ENCODE assay signal across 8 cellular contexts in the genomic region with DNA sequence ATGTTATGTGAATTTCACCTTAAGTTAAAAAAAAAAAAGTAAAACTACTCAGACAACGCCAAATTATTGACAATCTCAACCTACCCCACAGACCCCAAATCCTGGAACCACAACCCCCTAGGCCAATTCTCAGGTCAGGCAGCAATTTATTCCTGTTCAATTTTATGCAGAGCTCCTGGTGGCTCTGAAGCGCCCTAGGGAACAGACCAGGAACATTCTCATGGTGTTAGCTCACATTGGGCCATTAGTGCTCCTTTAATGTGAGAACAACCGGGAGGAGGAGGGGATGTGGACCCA. TPM values are rescaled to one million over a fixed set of nuclear protein-coding genes. Genes with fewer than 3 reads are reported as not detected.
DNase-seq lines count a peak whose midpoint lies in the region; ATAC-seq, FAIRE-seq and TF ChIP-seq lines count a peak whose summit lies in the region.

No MANE protein-coding gene starts in this region.

- FAIRE-seq in bronchial epithelial cell (lab: Jason Lieb, UNC) = no peak

- H3K27me3 ChIP-seq in right atrium auricular region (no peaks in the 10 kb centered on the region), bronchial epithelial cell (ENCODE audit: control insufficient read depth, insufficient read depth, low read length) (no peaks in the 10 kb centered on the region), mucosa of rectum (ENCODE audit: control insufficient read depth in 2 of 2, insufficient read depth in 2 of 2, low read length in 2 of 2) (no peaks in the 10 kb centered on the region)

- TF ChIP-seq CTCF in right atrium auricular region (IDR thresholded peaks at IDR 0.05) (no peak), bronchial epithelial cell (IDR thresholded peaks at IDR 0.05; ENCODE audit: insufficient read depth, low read length, severe bottlenecking) (no peak), GM10266 (IDR thresholded peaks at IDR 0.05; ENCODE audit: control insufficient read depth, insufficient read depth, low read depth, missing control alignments) (no peak)

- intact Hi-C loops in Right ventricle myocardium superior (cut with DNase I) = no loop called here

- no peak for DNase-seq in right atrium auricular region (ENCODE audit: low spot score)
- no peak for DNase-seq in Right ventricle myocardium superior
- peak; percentile 19 for DNase-seq in bronchial epithelial cell (ENCODE audit: low read depth)
- DNase-seq in SKM-1 treated with dmso at 0.1 percent for 144 hours (lab: John Stamatoyannopoulos, UW; ENCODE audit: unreplicated experiment) = no peak
- no peak for DNase-seq in GM10266 (ENCODE audit: extremely low spot score)
- DNase-seq in NCI-H69 (lab: John Stamatoyannopoulos, UW) = no peak

- ATAC-seq in Right ventricle myocardium superior (ENCODE audit: poor library complexity) (no peak), GM21515 (IDR thresholded peaks at IDR 0.05; ENCODE audit: unreplicated experiment) (no peak)

- H3K9me3 ChIP-seq in right atrium auricular region (no peaks in the 10 kb centered on the region), mucosa of rectum (ENCODE audit: control insufficient read depth in 2 of 2, low read length in 2 of 2) (no peaks in the 10 kb centered on the region)

- peaks cover 0 to 20% of the 10 kb centered on the region in 2 donors for H3K4me1 ChIP-seq in right atrium auricular region
- H3K4me1 ChIP-seq in mucosa of rectum (ENCODE audit: control insufficient read depth in 2 of 2, insufficient read depth in 2 of 2, low read length in 2 of 2) = peaks cover 12 to 21% of the 10 kb centered on the region in 2 donors

- H3K27ac ChIP-seq in right atrium auricular region (peak overlapping the region; percentile 79 to 88), mucosa of rectum (ENCODE audit: low read depth in 2 of 2, low read length in 2 of 2) (peak overlapping the region; percentile 58 to 69)

- H3K36me3 ChIP-seq in right atrium auricular region (no peaks in the 10 kb centered on the region), bronchial epithelial cell (ENCODE audit: control insufficient read depth, insufficient read depth, low read length) (no peaks in the 10 kb centered on the region), mucosa of rectum (ENCODE audit: control insufficient read depth in 2 of 2, insufficient read depth in 2 of 2, low read length in 2 of 2) (no peaks in the 10 kb centered on the region)

- H3K9ac ChIP-seq in mucosa of rectum (ENCODE audit: low read depth in 1 of 2, low read length in 2 of 2) = peak overlapping the region; percentile 15 to 80

- H3K4me3 ChIP-seq in right atrium auricular region = peak overlapping the region; percentile 60 to 87
- peak overlapping the region; percentile 57 for H3K4me3 ChIP-seq in bronchial epithelial cell (ENCODE audit: low read depth, low read length)
- peak overlapping the region; percentile 73 to 81 for H3K4me3 ChIP-seq in mucosa of rectum (ENCODE audit: low read length in 2 of 2)

RNA-seq across cellular contexts. Expression of a gene that starts 0.4 kb away (rescaled TPM):
- 10 to 100 TPM; 22.6 to 23.3 TPM for total RNA-seq in right atrium auricular region
- 19.8 TPM for total RNA-seq in Right ventricle myocardium superior
- 20.3 and 20.6 TPM in 2 replicates for total RNA-seq in bronchial epithelial cell
